Comparison of ENCODE assay signal across 24 cellular contexts in the genomic region with DNA sequence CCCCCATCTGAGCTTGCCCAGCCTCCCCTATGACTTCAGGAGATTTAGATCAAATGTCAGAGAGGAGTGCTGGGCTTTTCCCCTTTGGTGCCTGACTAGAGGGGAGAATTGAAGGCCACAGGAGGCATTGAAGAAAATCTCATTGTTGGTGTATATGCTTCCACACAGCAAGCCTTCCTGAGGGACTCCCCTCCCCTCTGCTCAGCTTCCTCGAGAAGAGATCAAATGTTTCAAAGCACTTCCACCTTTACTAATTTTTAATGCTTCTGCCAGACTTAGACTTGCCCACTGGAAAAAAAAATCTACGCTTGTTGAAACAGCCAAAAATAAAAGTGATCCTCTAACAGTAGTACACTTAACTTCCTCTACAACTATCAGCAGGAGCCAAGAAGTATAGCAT.
"Had no signal": no experiment of that assay in that cellular context is flagged by ENCODE, and none has a peak within 500 bp of the region (broad histone marks: within the 10 kb centered on the region; RNA-seq: fewer than 3 reads in every experiment).

No MANE protein-coding gene starts in this region.

- H3K4me1 Mint-ChIP-seq: activated CD4-positive, alpha-beta T cell treated with anti-CD3 and anti-CD28 coated beads for 36 hours; activated CD8-positive, alpha-beta memory T cell treated with anti-CD3 and anti-CD28 coated beads, Interleukin-2, amount 10 ng/mL, durations not matched to agents 7 days and 5 days; central memory CD8-positive, alpha-beta T cell; natural killer cell had no signal

- H3K36me3 Mint-ChIP-seq: activated CD8-positive, alpha-beta memory T cell treated with anti-CD3 and anti-CD28 coated beads, Interleukin-2, amount 10 ng/mL, durations not matched to agents 7 days and 5 days; activated naive CD8-positive, alpha-beta T cell; natural killer cell; type B pancreatic cell had no signal

- H3K4me3 Mint-ChIP-seq: activated CD4-positive, alpha-beta T cell treated with anti-CD3 and anti-CD28 coated beads for 36 hours; activated CD8-positive, alpha-beta memory T cell treated with anti-CD3 and anti-CD28 coated beads, Interleukin-2, amount 10 ng/mL, durations not matched to agents 7 days and 5 days; activated CD8-positive, alpha-beta T cell treated with anti-CD3 and anti-CD28 coated beads, Interleukin-2, amount 10 ng/mL, durations not matched to agents 7 days and 5 days; activated naive CD8-positive, alpha-beta T cell; central memory CD8-positive, alpha-beta T cell; natural killer cell; stimulated activated naive CD8-positive, alpha-beta T cell treated with anti-CD3 and anti-CD28 coated beads, Interleukin-15, Interleukin-2, amounts not matched to agents 100 ng/mL and 50 ng/mL, for 24 hours; type B pancreatic cell had no signal

- ATAC-seq: activated CD4-positive, alpha-beta T cell treated with anti-CD3 and anti-CD28 coated beads for 36 hours; activated CD8-positive, alpha-beta memory T cell treated with anti-CD3 and anti-CD28 coated beads, Interleukin-2, amount 10 ng/mL, durations not matched to agents 7 days and 5 days; activated CD8-positive, alpha-beta T cell treated with anti-CD3 and anti-CD28 coated beads, Interleukin-2, amount 10 ng/mL, durations not matched to agents 7 days and 5 days; left lung; lower lobe of right lung; natural killer cell had no signal

- H3K9me3 Mint-ChIP-seq: stimulated activated naive CD8-positive, alpha-beta T cell treated with anti-CD3 and anti-CD28 coated beads, Interleukin-15, Interleukin-2, amounts not matched to agents 100 ng/mL and 50 ng/mL, for 24 hours; type B pancreatic cell had no signal

- DNase-seq: activated CD4-positive, alpha-beta T cell treated with anti-CD3 and anti-CD28 coated beads for 36 hours; activated CD4-positive, CD25-positive, alpha-beta regulatory T cell; activated CD8-positive, alpha-beta memory T cell treated with anti-CD3 and anti-CD28 coated beads, Interleukin-2, amount 10 ng/mL, durations not matched to agents 7 days and 5 days; activated CD8-positive, alpha-beta T cell treated with anti-CD3 and anti-CD28 coated beads, Interleukin-2, amount 10 ng/mL, durations not matched to agents 7 days and 5 days; activated effector memory CD4-positive, alpha-beta T cell treated with Interleukin-2 at 50 U/mL for 16 hours; activated naive CD4-positive, alpha-beta T cell treated with Interleukin-2 at 50 U/mL for 16 hours; anterior cingulate cortex; dermis blood vessel endothelial cell; effector CD4-positive, alpha-beta T cell; esophagus squamous epithelium; foreskin melanocyte; left lung; lower lobe of right lung; mesendoderm; natural killer cell; retina; stimulated activated CD4-positive, alpha-beta T cell treated with anti-CD3 and anti-CD28 coated beads, Interleukin-15, amount 100 ng/mL, for 24 hours; stimulated activated CD4-positive, alpha-beta T cell treated with anti-CD3 and anti-CD28 coated beads, Interleukin-2, amount 100 ng/mL, for 24 hours; T-helper 2 cell; uterus had no signal

- H3K27me3 Mint-ChIP-seq: activated CD4-positive, alpha-beta T cell treated with anti-CD3 and anti-CD28 coated beads for 36 hours; activated CD8-positive, alpha-beta memory T cell treated with anti-CD3 and anti-CD28 coated beads, Interleukin-2, amount 10 ng/mL, durations not matched to agents 7 days and 5 days; activated naive CD8-positive, alpha-beta T cell; central memory CD8-positive, alpha-beta T cell; stimulated activated naive CD8-positive, alpha-beta T cell treated with anti-CD3 and anti-CD28 coated beads, Interleukin-15, Interleukin-2, amounts not matched to agents 100 ng/mL and 50 ng/mL, for 24 hours had no signal

- H3K27ac Mint-ChIP-seq: activated CD4-positive, alpha-beta T cell treated with anti-CD3 and anti-CD28 coated beads for 36 hours; activated CD8-positive, alpha-beta memory T cell treated with anti-CD3 and anti-CD28 coated beads, Interleukin-2, amount 10 ng/mL, durations not matched to agents 7 days and 5 days; activated CD8-positive, alpha-beta T cell treated with anti-CD3 and anti-CD28 coated beads, Interleukin-2, amount 10 ng/mL, durations not matched to agents 7 days and 5 days; activated naive CD8-positive, alpha-beta T cell; natural killer cell; stimulated activated naive CD8-positive, alpha-beta T cell treated with anti-CD3 and anti-CD28 coated beads, Interleukin-15, Interleukin-2, amounts not matched to agents 100 ng/mL and 50 ng/mL, for 24 hours; type B pancreatic cell had no signal
